In genomic region chr10:1938317-1938716, GRCh38 we compare ENCODE assay signal across 9 cellular contexts.
A peak's percentile ranks its signal among the peaks of the same experiment; 100 is the strongest.
DNase-seq lines count a peak whose midpoint lies in the region; ATAC-seq and TF ChIP-seq lines count a peak whose summit lies in the region.
"Had no signal": no experiment of that assay in that cellular context is flagged by ENCODE, and none has a peak within 500 bp of the region (broad histone marks: within the 10 kb centered on the region; RNA-seq: fewer than 3 reads in every experiment).

No MANE protein-coding gene starts in this region.

- H3K4me1 ChIP-seq in mucosa of descending colon (ENCODE audit: low read depth), result no peaks in the 10 kb centered on the region

- peak; percentile 46 to 52 for ATAC-seq in activated T-cell treated with anti-CD3 and anti-CD28 coated beads, Interleukin-2, amount 50 U/mL, for 4 hours
- ATAC-seq in natural killer cell treated with Interleukin-12 subunit alpha and Interleukin-12 subunit beta and Interleukin-15 and Interleukin-18, amount 100 ng/mL, for 72 hours, result peak in 1 of 2 donors; percentile 61
- ATAC-seq in left cardiac atrium (no peak), mucosa of descending colon (no peak)

- no peaks in the 10 kb centered on the region for H3K27me3 Mint-ChIP-seq in activated T-cell treated with anti-CD3 and anti-CD28 coated beads, Interleukin-2, amount 50 U/mL, for 4 hours (ENCODE audit: low read depth)
- no peaks in the 10 kb centered on the region for H3K27me3 Mint-ChIP-seq in natural killer cell treated with Interleukin-12 subunit alpha and Interleukin-12 subunit beta and Interleukin-15 and Interleukin-18, amount 100 ng/mL, for 72 hours

- peaks cover 63% of the 10 kb centered on the region for H3K4me1 Mint-ChIP-seq in activated T-cell treated with anti-CD3 and anti-CD28 coated beads, Interleukin-2, amount 50 U/mL, for 4 hours (ENCODE audit: low read depth)
- H3K4me1 Mint-ChIP-seq in natural killer cell treated with Interleukin-12 subunit alpha and Interleukin-12 subunit beta and Interleukin-15 and Interleukin-18, amount 100 ng/mL, for 72 hours (ENCODE audit: low read depth in 2 of 2), result peaks cover 26 to 27% of the 10 kb centered on the region in 2 donors

- no peaks in the 10 kb centered on the region for H3K36me3 ChIP-seq in mucosa of descending colon (ENCODE audit: low read depth)

- H3K36me3 Mint-ChIP-seq in activated T-cell treated with anti-CD3 and anti-CD28 coated beads, Interleukin-2, amount 50 U/mL, for 4 hours (ENCODE audit: insufficient read depth), result peaks cover 3% of the 10 kb centered on the region
- H3K36me3 Mint-ChIP-seq in natural killer cell treated with Interleukin-12 subunit alpha and Interleukin-12 subunit beta and Interleukin-15 and Interleukin-18, amount 100 ng/mL, for 72 hours, result no peaks in the 10 kb centered on the region
- H3K36me3 Mint-ChIP-seq: IgD-negative memory B cell had no signal

- H3K4me3 ChIP-seq in mucosa of descending colon, result no peak overlapping the region

- H3K4me3 Mint-ChIP-seq in activated T-cell treated with anti-CD3 and anti-CD28 coated beads, Interleukin-2, amount 50 U/mL, for 4 hours, result peak overlapping the region; percentile 66
- H3K4me3 Mint-ChIP-seq in natural killer cell treated with Interleukin-12 subunit alpha and Interleukin-12 subunit beta and Interleukin-15 and Interleukin-18, amount 100 ng/mL, for 72 hours, result peak overlapping the region; percentile 69

- H3K27ac Mint-ChIP-seq in natural killer cell treated with Interleukin-12 subunit alpha and Interleukin-12 subunit beta and Interleukin-15 and Interleukin-18, amount 100 ng/mL, for 72 hours, result peak overlapping the region in 1 of 2 donors; percentile 68

- no peak for TF ChIP-seq CTCF in mucosa of descending colon (IDR thresholded peaks at IDR 0.05)

- peak; percentile 44 for DNase-seq in activated T-cell treated with anti-CD3 and anti-CD28 coated beads for 24 hours (ENCODE audit: low read depth)
- DNase-seq in activated T-cell treated with anti-CD3 and anti-CD28 coated beads, Interleukin-2, amount 50 U/mL, for 48 hours, result no peak
- DNase-seq in activated T-cell treated with anti-CD3 and anti-CD28 coated beads, Interleukin-2, amount 50 U/mL, for 4 hours, result no peak
- no peak for DNase-seq in natural killer cell treated with Interleukin-12 subunit alpha and Interleukin-12 subunit beta and Interleukin-15 and Interleukin-18, amount 100 ng/mL, for 72 hours (ENCODE audit: low spot score)
- no peak for DNase-seq in epidermal melanocyte (ENCODE audit: insufficient read length, low spot score)
- DNase-seq in left cardiac atrium, result no peak
- no peak for DNase-seq in mucosa of descending colon
- no peak for DNase-seq in ACHN

- peaks cover 14% of the 10 kb centered on the region for H3K9me3 ChIP-seq in mucosa of descending colon

- peaks cover 13% of the 10 kb centered on the region for H3K9me3 Mint-ChIP-seq in activated T-cell treated with anti-CD3 and anti-CD28 coated beads, Interleukin-2, amount 50 U/mL, for 4 hours
- H3K9me3 Mint-ChIP-seq in natural killer cell treated with Interleukin-12 subunit alpha and Interleukin-12 subunit beta and Interleukin-15 and Interleukin-18, amount 100 ng/mL, for 72 hours, result no peaks in the 10 kb centered on the region

- in situ Hi-C loops in ACHN (cut with HindIII; ENCODE audit: low pct_ligation_motif_present, low pct_unique_long_range_greater_than_20kb, low sequenced_read_pairs), result no loop called here

- intact Hi-C loops in left cardiac atrium (cut with DNase I) (no loop called here), mucosa of descending colon (cut with DNase I, micrococcal nuclease) (no loop called here)

Comparison
In these comparisons a context has a peak if more than half of its experiments do, and no peak if none do; other contexts are left out.
1. ATAC-seq: peak in activated T-cell treated with anti-CD3 and anti-CD28 coated beads, Interleukin-2, amount 50 U/mL, for 4 hours (2 of 2); none in left cardiac atrium (0 of 2) and mucosa of descending colon (single experiment).